23 cellular contexts compared by ENCODE assay signal in the genomic region with DNA sequence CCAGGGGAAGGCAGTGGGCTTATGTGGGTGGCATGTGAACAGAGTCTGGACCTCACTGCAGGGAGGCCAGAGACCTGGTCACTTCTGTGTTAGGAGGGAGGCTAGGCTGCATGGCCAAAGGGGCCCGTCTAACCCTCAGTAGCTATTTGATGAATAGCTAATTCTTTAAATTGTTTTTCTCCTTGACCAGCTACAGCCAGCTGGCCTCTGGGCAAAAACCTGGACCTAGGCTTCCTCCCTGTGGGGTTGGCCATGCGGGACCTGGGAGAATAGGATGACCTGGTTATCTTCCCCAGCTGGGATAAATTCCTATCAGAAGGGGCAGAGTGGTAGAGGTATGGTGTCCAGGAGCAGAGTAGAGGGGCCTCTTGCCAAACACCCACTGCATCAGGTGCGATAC.
"Had no signal": no experiment of that assay in that cellular context is flagged by ENCODE, and none has a peak within 500 bp of the region (broad histone marks: within the 10 kb centered on the region; RNA-seq: fewer than 3 reads in every experiment).

No MANE protein-coding gene starts in this region.

- H3K9me3 ChIP-seq: colonic mucosa, esophagus muscularis mucosa, esophagus squamous epithelium, gastrocnemius medialis, gastroesophageal sphincter, heart left ventricle, heart right ventricle had no signal

- H3K9me3 Mint-ChIP-seq: dendritic cell treated with granulocyte-macrophage colony-stimulating factor and Interleukin-4, amounts not matched to agents 40 ng/mL and 50 ng/mL, for 4 days; effector memory CD8-positive, alpha-beta T cell had no signal

- DNase-seq: colonic mucosa; cortex of kidney; dermis blood vessel endothelial cell; dorsolateral prefrontal cortex; effector CD4-positive, alpha-beta T cell; effector CD8-positive, alpha-beta T cell; effector memory CD4-positive, alpha-beta T cell; effector memory CD8-positive, alpha-beta T cell; erythroblast; esophagus squamous epithelium; foreskin fibroblast; foreskin keratinocyte; foreskin melanocyte; gastrocnemius medialis; glutamatergic neuron; head of caudate nucleus; heart left ventricle; heart right ventricle had no signal

- H3K27me3 Mint-ChIP-seq: dendritic cell treated with granulocyte-macrophage colony-stimulating factor and Interleukin-4, amounts not matched to agents 40 ng/mL and 50 ng/mL, for 4 days had no signal

- H3K27ac Mint-ChIP-seq: dendritic cell treated with granulocyte-macrophage colony-stimulating factor and Interleukin-4, amounts not matched to agents 40 ng/mL and 50 ng/mL, for 4 days; effector memory CD8-positive, alpha-beta T cell had no signal

- H3K27me3 ChIP-seq: colonic mucosa, esophagus muscularis mucosa, esophagus squamous epithelium, foreskin keratinocyte, gastrocnemius medialis, gastroesophageal sphincter had no signal

- H3K27ac ChIP-seq: colonic mucosa, coronary artery, dorsolateral prefrontal cortex, epithelial cell of prostate, esophagus muscularis mucosa, esophagus squamous epithelium, foreskin keratinocyte, gastrocnemius medialis, gastroesophageal sphincter, heart left ventricle, heart right ventricle had no signal

- H3K4me3 ChIP-seq: colonic mucosa, coronary artery, dorsolateral prefrontal cortex, esophagus muscularis mucosa, esophagus squamous epithelium, gastrocnemius medialis, gastroesophageal sphincter, heart left ventricle, heart right ventricle had no signal

- H3K36me3 ChIP-seq: colonic mucosa, esophagus muscularis mucosa, esophagus squamous epithelium, gastrocnemius medialis, gastroesophageal sphincter, heart left ventricle, heart right ventricle had no signal

- H3K4me3 Mint-ChIP-seq: dendritic cell treated with granulocyte-macrophage colony-stimulating factor and Interleukin-4, amounts not matched to agents 40 ng/mL and 50 ng/mL, for 4 days; effector memory CD8-positive, alpha-beta T cell had no signal

- H3K4me1 ChIP-seq: colonic mucosa, esophagus muscularis mucosa, esophagus squamous epithelium, foreskin keratinocyte, gastrocnemius medialis, gastroesophageal sphincter, heart left ventricle, heart right ventricle had no signal
